In genomic region chr1:23601104-23601967, GRCh38 we compare ENCODE assay signal across 1 cellular context.
A peak's percentile ranks its signal among the peaks of the same experiment; 100 is the strongest.
TF ChIP-seq lines count a peak whose summit lies in the region.

No MANE protein-coding gene starts in this region.

TF ChIP-seq in K562, 482 proteins besides CTCF, POLR2A, EP300 and RAD21:
- TF ChIP-seq ZNF77 (CRISPR knock-in tag; IDR thresholded peaks at IDR 0.05) (no peak), MTA1 (IDR thresholded peaks at IDR 0.05; ENCODE audit: borderline replicate concordance) (no peak), CEBPB (tag; IDR thresholded peaks at IDR 0.05) (0 out of 2 replicates have a peak, but pooled peaks have one; percentile 25), ZNF121 (CRISPR knock-in tag; conservative IDR thresholded peaks at IDR 0.05) (no peak), PKNOX1 (IDR thresholded peaks at IDR 0.05) (0 out of 2 replicates have a peak, but pooled peaks have one; percentile 22), ATF7 (IDR thresholded peaks at IDR 0.05) (no peak)
TF ChIP-seq in K562: peak in this region for 2.
